Comparison of ENCODE assay signal across 11 cellular contexts in genomic region chr10:71531485-71532446, GRCh38.
DNase-seq lines count a peak whose midpoint lies in the region; ATAC-seq and TF ChIP-seq lines count a peak whose summit lies in the region.
"Had no signal": no experiment of that assay in that cellular context is flagged by ENCODE, and none has a peak within 500 bp of the region (broad histone marks: within the 10 kb centered on the region; RNA-seq: fewer than 3 reads in every experiment).

No MANE protein-coding gene starts in this region.

- intact Hi-C loops in mammary epithelial cell (cut with micrococcal nuclease): no loop called here
- intact Hi-C loops in breast epithelium (cut with DNase I; ENCODE audit: low total_unique reads): no loop called here
- intact Hi-C loops in transverse colon (cut with DNase I; ENCODE audit: low total_unique reads): no loop called here
- intact Hi-C loops in Right ventricle myocardium superior (cut with DNase I): no loop called here

- H3K36me3 ChIP-seq in mammary epithelial cell (ENCODE audit: insufficient read depth, low read length) (no peaks in the 10 kb centered on the region), breast epithelium (no peaks in the 10 kb centered on the region), transverse colon (no peaks in the 10 kb centered on the region)
- H3K36me3 ChIP-seq: thoracic aorta had no signal

- no peak overlapping the region for H3K4me3 ChIP-seq in mammary epithelial cell (replicated peaks in 1 of 3; ENCODE audit: insufficient read depth in 1 of 3, low read depth in 2 of 3, low read length in 3 of 3)
- no peak overlapping the region for H3K4me3 ChIP-seq in breast epithelium
- no peak overlapping the region for H3K4me3 ChIP-seq in transverse colon
- H3K4me3 ChIP-seq: thoracic aorta had no signal

- TSS peak; percentile 39 for BruUV-seq in mammary epithelial cell (replicated peaks; lab: Mats Ljungman, UMichigan)

- no peaks in the 10 kb centered on the region for H3K36me3 Mint-ChIP-seq in activated naive CD8-positive, alpha-beta T cell treated with anti-CD3 and anti-CD28 coated beads for 36 hours
- H3K36me3 Mint-ChIP-seq in stimulated activated memory B cell treated with anti-CD40 and anti-IgM and Interleukin-4, amounts not matched to agents 10 μg/mL and 1 μg/mL and 100 μg/mL, for 72 hours: no peaks in the 10 kb centered on the region
- H3K36me3 Mint-ChIP-seq: CD4-positive, alpha-beta memory T cell had no signal

- H3K9me3 ChIP-seq in mammary epithelial cell (replicated peaks; ENCODE audit: insufficient read depth, low read length) (no peaks in the 10 kb centered on the region), breast epithelium (no peaks in the 10 kb centered on the region), transverse colon (no peaks in the 10 kb centered on the region)
- H3K9me3 ChIP-seq: thoracic aorta had no signal

- TF ChIP-seq POLR2A in breast epithelium (IDR thresholded peaks at IDR 0.05): no peak
- TF ChIP-seq POLR2A in transverse colon (IDR thresholded peaks at IDR 0.05): no peak

- WGBS in mammary epithelial cell (ENCODE audit: low coverage, missing lambda C conversion rate): 52% methylated on average over 6 of the region's 10 CpGs
- WGBS in transverse colon (ENCODE audit: low coverage in 1 of 2), 2 donors: 80 to 87% methylated on average over 2 to 10 of the region's 10 CpGs

- peak overlapping the region; percentile 92 for H3K27ac Mint-ChIP-seq in activated naive CD8-positive, alpha-beta T cell treated with anti-CD3 and anti-CD28 coated beads for 36 hours
- no peak overlapping the region for H3K27ac Mint-ChIP-seq in stimulated activated memory B cell treated with anti-CD40 and anti-IgM and Interleukin-4, amounts not matched to agents 10 μg/mL and 1 μg/mL and 100 μg/mL, for 72 hours
- H3K27ac Mint-ChIP-seq: CD4-positive, alpha-beta memory T cell had no signal

- H3K9me3 Mint-ChIP-seq in activated naive CD8-positive, alpha-beta T cell treated with anti-CD3 and anti-CD28 coated beads for 36 hours: peaks cover 1% of the 10 kb centered on the region
- no peaks in the 10 kb centered on the region for H3K9me3 Mint-ChIP-seq in stimulated activated memory B cell treated with anti-CD40 and anti-IgM and Interleukin-4, amounts not matched to agents 10 μg/mL and 1 μg/mL and 100 μg/mL, for 72 hours

- CTCF ChIA-PET in mammary epithelial cell (lab: Charles Lee; ENCODE audit: low non-redundant PET): no interaction called here

- H3K4me2 ChIP-seq in mammary epithelial cell (ENCODE audit: insufficient read depth, low read depth, low read length): no peak overlapping the region

- H3K27me3 ChIP-seq in mammary epithelial cell (ENCODE audit: insufficient read depth, low read length) (no peaks in the 10 kb centered on the region), breast epithelium (no peaks in the 10 kb centered on the region), transverse colon (no peaks in the 10 kb centered on the region)

- DNase-seq in mammary epithelial cell: no peak
- DNase-seq in breast epithelium (ENCODE audit: low spot score in 2 of 2): no peak
- peak; percentile 45 for DNase-seq in NCI-H82 treated with DMSO at 0.1 percent for 48 hours (lab: John Stamatoyannopoulos, UW; ENCODE audit: unreplicated experiment)
- peak; percentile 66 for DNase-seq in activated naive CD8-positive, alpha-beta T cell treated with anti-CD3 and anti-CD28 coated beads for 36 hours
- no peak for DNase-seq in transverse colon
- no peak for DNase-seq in Right ventricle myocardium superior
- DNase-seq: Karpas-422 had no signal

- no peaks in the 10 kb centered on the region for H4K20me1 ChIP-seq in mammary epithelial cell (ENCODE audit: insufficient read depth, low read length)

- peaks cover 24% of the 10 kb centered on the region for H3K4me1 ChIP-seq in mammary epithelial cell (ENCODE audit: insufficient read depth, low read length)
- H3K4me1 ChIP-seq in breast epithelium: no peaks in the 10 kb centered on the region
- peaks cover 0 to 2% (median 0%) of the 10 kb centered on the region in 4 donors for H3K4me1 ChIP-seq in transverse colon

- peak overlapping the region; percentile 32 for H2AFZ ChIP-seq in mammary epithelial cell (ENCODE audit: low read depth, low read length)

- peak; percentile 63 for ATAC-seq in stimulated activated memory B cell treated with anti-CD40 and anti-IgM and Interleukin-4, amounts not matched to agents 10 μg/mL and 1 μg/mL and 100 μg/mL, for 72 hours
- ATAC-seq in GM18873 (IDR thresholded peaks at IDR 0.05; ENCODE audit: low FRiP score, unreplicated experiment): no peak
- no peak for ATAC-seq in Right ventricle myocardium superior (ENCODE audit: poor library complexity)

- no peak overlapping the region for H3K9ac ChIP-seq in mammary epithelial cell (ENCODE audit: insufficient read depth, low read length)

- in situ Hi-C loops in mammary epithelial cell (cut with MboI; ENCODE audit: low sequenced_read_pairs in 2 of 2): no loop called here
- in situ Hi-C loops in transverse colon (cut with MboI; ENCODE audit: low pct_ligation_motif_present in 1 of 4, low pct_unique_long_range_greater_than_20kb in 1 of 4, low sequenced_read_pairs in 3 of 4): no loop called here

- dilution Hi-C loops in mammary epithelial cell (cut with HindIII; ENCODE audit: low sequenced_read_pairs): no loop called here

- TF ChIP-seq CTCF in mammary epithelial cell (conservative IDR thresholded peaks at IDR 0.05 in 1 of 2, IDR thresholded peaks at IDR 0.05 in 1 of 2; ENCODE audit: extremely low read depth in 1 of 2, insufficient read depth in 1 of 2, low read depth in 1 of 2, low read length in 2 of 2) (no peak), breast epithelium (IDR thresholded peaks at IDR 0.05) (no peak), transverse colon (IDR thresholded peaks at IDR 0.05) (no peak)

- H3K27me3 Mint-ChIP-seq in activated naive CD8-positive, alpha-beta T cell treated with anti-CD3 and anti-CD28 coated beads for 36 hours: no peaks in the 10 kb centered on the region
- peaks cover 9% of the 10 kb centered on the region for H3K27me3 Mint-ChIP-seq in stimulated activated memory B cell treated with anti-CD40 and anti-IgM and Interleukin-4, amounts not matched to agents 10 μg/mL and 1 μg/mL and 100 μg/mL, for 72 hours
- H3K27me3 Mint-ChIP-seq: CD4-positive, alpha-beta memory T cell had no signal

- H3K79me2 ChIP-seq in mammary epithelial cell (ENCODE audit: insufficient read depth, low read length): no peaks in the 10 kb centered on the region

- H3K27ac ChIP-seq in mammary epithelial cell (ENCODE audit: insufficient read depth, low read depth, low read length): no peak overlapping the region
- H3K27ac ChIP-seq in breast epithelium: peak overlapping the region in 1 of 2 donors; percentile 43
- H3K27ac ChIP-seq in transverse colon: no peak overlapping the region
- H3K27ac ChIP-seq: thoracic aorta had no signal

- no peak for TF ChIP-seq EP300 in transverse colon (IDR thresholded peaks at IDR 0.05; ENCODE audit: low read depth)

- H3K4me1 Mint-ChIP-seq in activated naive CD8-positive, alpha-beta T cell treated with anti-CD3 and anti-CD28 coated beads for 36 hours: peaks cover 16% of the 10 kb centered on the region
- no peaks in the 10 kb centered on the region for H3K4me1 Mint-ChIP-seq in stimulated activated memory B cell treated with anti-CD40 and anti-IgM and Interleukin-4, amounts not matched to agents 10 μg/mL and 1 μg/mL and 100 μg/mL, for 72 hours

- peak overlapping the region; percentile 6 for H3K4me3 Mint-ChIP-seq in activated naive CD8-positive, alpha-beta T cell treated with anti-CD3 and anti-CD28 coated beads for 36 hours
- no peak overlapping the region for H3K4me3 Mint-ChIP-seq in stimulated activated memory B cell treated with anti-CD40 and anti-IgM and Interleukin-4, amounts not matched to agents 10 μg/mL and 1 μg/mL and 100 μg/mL, for 72 hours
- H3K4me3 Mint-ChIP-seq: CD4-positive, alpha-beta memory T cell had no signal

Comparison
In these comparisons a context has a peak if more than half of its experiments do, and no peak if none do; other contexts are left out.
1. DNase-seq: peak in NCI-H82 treated with DMSO at 0.1 percent for 48 hours (single experiment) and activated naive CD8-positive, alpha-beta T cell treated with anti-CD3 and anti-CD28 coated beads for 36 hours (single experiment); none in mammary epithelial cell (single experiment), breast epithelium (0 of 2), transverse colon (single experiment) and Right ventricle myocardium superior (single experiment).